ENCODE assay signal across 28 cellular contexts in genomic region chr12:23259558-23259957, GRCh38.
A peak's percentile ranks its signal among the peaks of the same experiment; 100 is the strongest.
DNase-seq lines count a peak whose midpoint lies in the region; ATAC-seq and TF ChIP-seq lines count a peak whose summit lies in the region.
"Had no signal": no experiment of that assay in that cellular context is flagged by ENCODE, and none has a peak within 500 bp of the region (broad histone marks: within the 10 kb centered on the region; RNA-seq: fewer than 3 reads in every experiment).

No MANE protein-coding gene starts in this region.

- no peak overlapping the region for H3K4me3 Mint-ChIP-seq in chondrocyte (ENCODE audit: unreplicated experiment)
- H3K4me3 Mint-ChIP-seq: CD14-positive monocyte; CD8-positive, alpha-beta memory T cell had no signal

- H3K9me3 ChIP-seq in aorta (ENCODE audit: control insufficient read depth, low read length) = no peaks in the 10 kb centered on the region
- H3K9me3 ChIP-seq: BE2C, MG63 had no signal

- H3K36me3 ChIP-seq in aorta (ENCODE audit: control insufficient read depth in 1 of 2, insufficient read depth in 2 of 2, low read length in 1 of 2) = no peaks in the 10 kb centered on the region
- H3K36me3 ChIP-seq: BE2C, MG63 had no signal

- no peaks in the 10 kb centered on the region for H3K4me1 ChIP-seq in aorta (ENCODE audit: control insufficient read depth in 1 of 2, insufficient read depth in 2 of 2, low read length in 2 of 2)
- H3K4me1 ChIP-seq: BE2C had no signal

- no peak for DNase-seq in Right ventricle myocardium inferior (ENCODE audit: missing footprints)
- no peak for DNase-seq in cardiac septum (ENCODE audit: low spot score)
- DNase-seq in chondrocyte (ENCODE audit: low spot score) = no peak
- peak; percentile 10 for DNase-seq in left kidney (ENCODE audit: low read depth, low spot score)
- DNase-seq in aorta = no peak
- no peak for DNase-seq in activated CD8-positive, alpha-beta memory T cell treated with anti-CD3 and anti-CD28 coated beads, Interleukin-2, amount 50 U/mL, for 48 hours
- DNase-seq: ACHN; BE2C; CD8-positive, alpha-beta memory T cell; DMS 273 treated with DMSO at 0.1 percent for 48 hours; DMS79; EL; GDM1; KBM-7; MG63; NCI-H1105 treated with DMSO at 0.1 percent for 48 hours; NCI-H146; NCI-H1930; NCI-H2107; NCI-H524 treated with DMSO at 0.1 percent for 48 hours; NCI-H774; NK-92 treated with Interleukin-12 subunit alpha and Interleukin-12 subunit beta, amount 100 ng/mL, for 24 hours; PC-9; SHP77 had no signal

- H3K4me1 Mint-ChIP-seq in chondrocyte (ENCODE audit: low read depth) = peaks cover 17% of the 10 kb centered on the region
- H3K4me1 Mint-ChIP-seq: CD14-positive monocyte; CD8-positive, alpha-beta memory T cell had no signal

- 0 to 9% methylated on average over 1 of the region's 1 CpG for WGBS in aorta, 2 donors

- no peak for TF ChIP-seq CTCF in chondrocyte (IDR thresholded peaks at IDR 0.05)

- H3K36me3 Mint-ChIP-seq in chondrocyte (ENCODE audit: low read depth) = no peaks in the 10 kb centered on the region
- H3K36me3 Mint-ChIP-seq: CD14-positive monocyte; CD8-positive, alpha-beta memory T cell had no signal

- no peak overlapping the region for H3K27ac ChIP-seq in aorta (ENCODE audit: low read depth in 1 of 2, low read length in 2 of 2)
- H3K27ac ChIP-seq: 22Rv1, PC-9 had no signal

- no peaks in the 10 kb centered on the region for H3K9me3 Mint-ChIP-seq in chondrocyte (ENCODE audit: low read depth)

- no peak overlapping the region for H3K4me3 ChIP-seq in aorta (ENCODE audit: low read length in 2 of 2)
- H3K4me3 ChIP-seq: GM12878, MG63, PC-9 had no signal

- ATAC-seq in Right ventricle myocardium inferior (peak; percentile 48), aorta (ENCODE audit: low FRiP score) (peak; percentile 59), GM21825 (IDR thresholded peaks at IDR 0.05; ENCODE audit: unreplicated experiment) (no peak)
- ATAC-seq: GM12878 had no signal

- intact Hi-C loops in Right ventricle myocardium inferior (cut with DNase I) = no loop called here
- intact Hi-C loops in cardiac septum (cut with DNase I) = no loop called here
- intact Hi-C loops in aorta (cut with DNase I) = no loop called here

- peak overlapping the region; percentile 52 for H3K27ac Mint-ChIP-seq in chondrocyte (ENCODE audit: unreplicated experiment)
- H3K27ac Mint-ChIP-seq: CD14-positive monocyte; CD8-positive, alpha-beta memory T cell had no signal

- H3K27me3 ChIP-seq in aorta (ENCODE audit: control insufficient read depth in 1 of 2, insufficient read depth in 2 of 2, low read length in 1 of 2) = no peaks in the 10 kb centered on the region
- H3K27me3 ChIP-seq: BE2C, MG63 had no signal

- H3K27me3 Mint-ChIP-seq in chondrocyte (ENCODE audit: low read depth) = no peaks in the 10 kb centered on the region
- H3K27me3 Mint-ChIP-seq: CD8-positive, alpha-beta memory T cell had no signal
